8 cellular contexts compared by ENCODE assay signal in the genomic region with DNA sequence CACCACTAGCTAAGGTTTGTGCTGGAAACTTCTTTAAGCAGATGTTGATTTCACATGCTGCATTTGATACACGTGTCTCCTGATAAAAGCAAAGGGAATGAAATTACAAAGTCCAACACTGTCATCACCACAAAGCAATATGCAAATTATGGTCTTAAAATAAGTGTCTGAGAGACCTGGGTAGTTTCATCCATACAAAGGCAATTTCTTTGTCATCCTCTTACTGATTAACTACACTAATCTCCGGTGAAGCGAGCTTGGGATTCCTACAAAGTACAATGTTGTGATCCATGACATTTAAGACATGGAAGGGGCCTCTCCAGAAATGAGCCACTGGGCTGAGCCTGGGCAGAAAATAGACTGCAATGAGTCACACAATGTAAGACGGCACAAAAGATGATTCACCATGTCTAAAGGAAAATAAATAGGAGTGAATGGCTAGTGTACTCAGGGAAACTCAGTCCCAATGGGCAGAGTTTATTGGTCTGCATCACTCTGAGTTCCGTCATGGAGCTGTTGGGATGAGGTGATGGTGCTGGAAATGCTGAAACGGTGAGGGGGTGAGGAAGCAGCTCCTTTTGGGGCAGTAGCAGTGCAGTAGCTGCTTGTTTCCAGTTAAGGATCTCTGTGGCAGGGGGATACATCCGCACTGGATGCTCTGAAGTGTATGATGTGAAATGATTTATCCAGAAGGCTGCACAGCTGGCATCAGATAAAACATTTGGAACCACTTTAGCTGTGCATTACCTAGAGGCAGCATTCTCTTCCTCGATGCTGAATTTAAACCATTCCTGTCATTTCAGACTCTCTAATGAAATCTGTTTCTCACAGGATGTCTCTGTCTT.
A peak's percentile ranks its signal among the peaks of the same experiment; 100 is the strongest.
DNase-seq lines count a peak whose midpoint lies in the region; ATAC-seq, FAIRE-seq and TF ChIP-seq lines count a peak whose summit lies in the region.

No MANE protein-coding gene starts in this region.

- H3K27me3 ChIP-seq in H7 (ENCODE audit: control insufficient read depth, insufficient read depth, low read length), result no peaks in the 10 kb centered on the region

- DNase-seq in DMS53 treated with DMSO at 0.1 percent for 48 hours (lab: John Stamatoyannopoulos, UW; ENCODE audit: unreplicated experiment) (peak; percentile 72), amniotic epithelial cell (ENCODE audit: low read depth) (peak; percentile 93), left colon (no peak), H7 (no peak), erythroblast (lab: John Stamatoyannopoulos, UW) (no peak), D721Med (ENCODE audit: insufficient read length, low spot score) (no peak)

- no peaks in the 10 kb centered on the region for H3K36me3 ChIP-seq in H7 (replicated peaks; ENCODE audit: control insufficient read depth, insufficient read depth, low read length)

- intact Hi-C loops in left colon (cut with DNase I, micrococcal nuclease), result no loop called here

- TF ChIP-seq POLR2A in erythroblast (IDR thresholded peaks at IDR 0.05; ENCODE audit: low read length), result no peak

- peak; percentile 90 for ATAC-seq in GM21390 (IDR thresholded peaks at IDR 0.05; ENCODE audit: unreplicated experiment)
- ATAC-seq in HG03520 (IDR thresholded peaks at IDR 0.05; ENCODE audit: unreplicated experiment), result peak; percentile 84
- peak; percentile 90 for ATAC-seq in left colon

- H3K4me3 ChIP-seq in H7 (ENCODE audit: insufficient read depth, low read depth, low read length), result no peak overlapping the region

- no peak for FAIRE-seq in D721Med (lab: Jason Lieb, UNC)

- no peak for TF ChIP-seq CTCF in D721Med (IDR thresholded peaks at IDR 0.05; ENCODE audit: insufficient read depth, missing control alignments)

Comparison
In these comparisons a context has a peak if more than half of its experiments do, and no peak if none do; other contexts are left out.
1. DNase-seq: peak in DMS53 treated with DMSO at 0.1 percent for 48 hours (single experiment) and amniotic epithelial cell (single experiment); none in left colon (0 of 2), H7 (single experiment), erythroblast (0 of 2) and D721Med (single experiment).
2. Peak in every context shown above with its lines, with median percentiles within 50 percentile points of each other: ATAC-seq.